ENCODE assay signal across 5 cellular contexts in genomic region chr7:133777701-133778100, GRCh38.
"Had no signal": no experiment of that assay in that cellular context is flagged by ENCODE, and none has a peak within 500 bp of the region (broad histone marks: within the 10 kb centered on the region; RNA-seq: fewer than 3 reads in every experiment).

No MANE protein-coding gene starts in this region.

- DNase-seq: IMR-90 had no signal

- H3K27ac ChIP-seq: HL-60 had no signal

- H3K4me3 ChIP-seq: K562 had no signal

- FAIRE-seq: HepG2, HTR-8/SVneo, K562 had no signal
